Comparison of ENCODE assay signal across 14 cellular contexts in genomic region chr10:30184397-30185033, GRCh38.
A peak's percentile ranks its signal among the peaks of the same experiment; 100 is the strongest.
DNase-seq lines count a peak whose midpoint lies in the region; TF ChIP-seq lines count a peak whose summit lies in the region.
"Had no signal": no experiment of that assay in that cellular context is flagged by ENCODE, and none has a peak within 500 bp of the region (broad histone marks: within the 10 kb centered on the region; RNA-seq: fewer than 3 reads in every experiment).

No MANE protein-coding gene starts in this region.

- 0 out of 2 replicates have a peak, but pooled peaks cover 5% of the 10 kb centered on the region for H3K27me3 ChIP-seq in GM23248 (replicated peaks; ENCODE audit: insufficient read depth)
- H3K27me3 ChIP-seq in smooth muscle cell (ENCODE audit: low read depth) = no peaks in the 10 kb centered on the region
- no peaks in the 10 kb centered on the region for H3K27me3 ChIP-seq in MM.1S (replicated peaks; ENCODE audit: insufficient read depth, low read length)

- H3K9me3 ChIP-seq in GM23248 (ENCODE audit: low read depth) (no peaks in the 10 kb centered on the region), smooth muscle cell (replicated peaks; ENCODE audit: low read depth) (no peaks in the 10 kb centered on the region), MM.1S (replicated peaks; ENCODE audit: insufficient read depth, low read length) (no peaks in the 10 kb centered on the region)

- H3K79me2 ChIP-seq in GM23248 (ENCODE audit: insufficient read depth) (no peaks in the 10 kb centered on the region), smooth muscle cell (ENCODE audit: low read depth) (no peaks in the 10 kb centered on the region), MM.1S (ENCODE audit: low read length) (no peaks in the 10 kb centered on the region)

- H2AFZ ChIP-seq in GM23248 (no peak overlapping the region), smooth muscle cell (ENCODE audit: low read depth) (no peak overlapping the region), MM.1S (ENCODE audit: low read length) (no peak overlapping the region)

- no peak for TF ChIP-seq CTCF in astrocyte of the spinal cord (IDR thresholded peaks at IDR 0.05; ENCODE audit: low read depth, low read length)
- no peak for TF ChIP-seq CTCF in fibroblast of the aortic adventitia (IDR thresholded peaks at IDR 0.05; ENCODE audit: insufficient read depth, low read length)
- TF ChIP-seq CTCF in smooth muscle cell (IDR thresholded peaks at IDR 0.05; ENCODE audit: borderline replicate concordance, insufficient read depth, poor library complexity, severe bottlenecking) = no peak
- TF ChIP-seq CTCF in MM.1S (IDR thresholded peaks at IDR 0.05; ENCODE audit: low read length) = no peak

- 77 to 79% methylated on average over 7 of the region's 7 CpGs for WGBS in GM23248 (ENCODE audit: low coverage in 1 of 2, low lambda C conversion rate in 2 of 2, missing lambda C conversion rate in 2 of 2), 2 experiments
- WGBS in smooth muscle cell (ENCODE audit: low lambda C conversion rate) = 60% methylated on average over 7 of the region's 7 CpGs

- no peak overlapping the region for H3K27ac ChIP-seq in GM23248
- no peak overlapping the region for H3K27ac ChIP-seq in smooth muscle cell (ENCODE audit: low read depth)
- no peak overlapping the region for H3K27ac ChIP-seq in MM.1S (ENCODE audit: low read length)

- DNase-seq in GM23248 (peak; percentile 47), astrocyte of the spinal cord (ENCODE audit: low read depth, low spot score) (peak; percentile 42), fibroblast of the aortic adventitia (ENCODE audit: low read depth) (peak; percentile 31), smooth muscle cell (lab: John Stamatoyannopoulos, UW; ENCODE audit: unreplicated experiment) (no peak), A172 (ENCODE audit: low spot score) (no peak), DMS79 treated with DMSO at 0.1 percent for 48 hours (lab: John Stamatoyannopoulos, UW) (no peak), MM.1S (no peak)
- DNase-seq: DND-41, GDM1, H9, NCI-H187, NCI-H446 treated with DMSO at 0.1 percent for 48 hours, NCI-H774, T-cell had no signal

- H3K4me1 ChIP-seq in GM23248 (ENCODE audit: insufficient read depth) (peaks cover 55% of the 10 kb centered on the region), smooth muscle cell (ENCODE audit: low read depth) (peaks cover 20% of the 10 kb centered on the region), MM.1S (ENCODE audit: low read length) (0 out of 2 replicates have a peak, but pooled peaks cover 9% of the 10 kb centered on the region)

- H3K4me2 ChIP-seq in GM23248 (ENCODE audit: unreplicated experiment) = no peak overlapping the region
- peak overlapping the region; percentile 33 for H3K4me2 ChIP-seq in smooth muscle cell
- no peak overlapping the region for H3K4me2 ChIP-seq in MM.1S (ENCODE audit: low read depth, low read length)

- H3K9ac ChIP-seq in GM23248 = no peak overlapping the region
- H3K9ac ChIP-seq in smooth muscle cell (ENCODE audit: low read depth) = no peak overlapping the region
- no peak overlapping the region for H3K9ac ChIP-seq in MM.1S (ENCODE audit: low read length)

- no peaks in the 10 kb centered on the region for H3K9me2 ChIP-seq in GM23248 (ENCODE audit: insufficient read depth)
- H3K9me2 ChIP-seq in MM.1S (replicated peaks; ENCODE audit: insufficient read depth, low read length) = no peaks in the 10 kb centered on the region

- in situ Hi-C loops in GM23248 (cut with MboI) = no loop called here
- in situ Hi-C loops in astrocyte of the spinal cord (cut with HindIII; ENCODE audit: low sequenced_read_pairs) = no loop called here

- H3K4me3 ChIP-seq in GM23248 = no peak overlapping the region
- no peak overlapping the region for H3K4me3 ChIP-seq in astrocyte of the spinal cord (ENCODE audit: low read depth, low read length)
- no peak overlapping the region for H3K4me3 ChIP-seq in fibroblast of the aortic adventitia (ENCODE audit: low read depth, low read length)
- no peak overlapping the region for H3K4me3 ChIP-seq in smooth muscle cell
- H3K4me3 ChIP-seq in MM.1S (ENCODE audit: low read length) = no peak overlapping the region

- peaks cover 45% of the 10 kb centered on the region for H3F3A ChIP-seq in GM23248 (ENCODE audit: insufficient read depth)
- H3F3A ChIP-seq in smooth muscle cell (ENCODE audit: low read depth) = peaks cover 17% of the 10 kb centered on the region
- H3F3A ChIP-seq in MM.1S (ENCODE audit: insufficient read depth, low read length) = peaks cover 5% of the 10 kb centered on the region; the same call in 1 of the 2 replicates

- no peaks in the 10 kb centered on the region for H3K36me3 ChIP-seq in GM23248 (ENCODE audit: low read depth)
- no peaks in the 10 kb centered on the region for H3K36me3 ChIP-seq in smooth muscle cell (ENCODE audit: low read depth)
- no peaks in the 10 kb centered on the region for H3K36me3 ChIP-seq in MM.1S (replicated peaks; ENCODE audit: insufficient read depth, low read length)

- H4K20me1 ChIP-seq in GM23248 (ENCODE audit: insufficient read depth) (no peaks in the 10 kb centered on the region), smooth muscle cell (ENCODE audit: low read depth) (no peaks in the 10 kb centered on the region), MM.1S (ENCODE audit: insufficient read depth, low read length) (no peaks in the 10 kb centered on the region)

Comparison
In these comparisons a context has a peak if more than half of its experiments do, and no peak if none do; other contexts are left out.
1. DNase-seq: peak in GM23248 (single experiment), astrocyte of the spinal cord (single experiment) and fibroblast of the aortic adventitia (single experiment); none in smooth muscle cell (single experiment), A172 (single experiment), DMS79 treated with DMSO at 0.1 percent for 48 hours (single experiment) and MM.1S (single experiment).